In genomic region chr2:66692521-66692920, GRCh38 we compare ENCODE assay signal across 21 cellular contexts.
"Had no signal": no experiment of that assay in that cellular context is flagged by ENCODE, and none has a peak within 500 bp of the region (broad histone marks: within the 10 kb centered on the region; RNA-seq: fewer than 3 reads in every experiment).

No MANE protein-coding gene starts in this region.

- DNase-seq: activated CD4-positive, alpha-beta T cell treated with anti-CD3 and anti-CD28 coated beads for 48 hours; activated CD8-positive, alpha-beta T cell treated with anti-CD3 and anti-CD28 coated beads for 36 hours; activated effector memory CD4-positive, alpha-beta T cell treated with Interleukin-2 at 50 U/mL for 16 hours; activated naive CD4-positive, alpha-beta T cell treated with anti-CD3 and anti-CD28 coated beads, Interleukin-2, amount 50 U/mL, for 16 hours; activated T-cell treated with anti-CD3 and anti-CD28 coated beads, Interleukin-2, amount 50 U/mL, for 4 hours; central memory CD4-positive, alpha-beta T cell; foreskin keratinocyte; left cardiac atrium; natural killer cell; occipital lobe; SIG-M5; stimulated activated CD4-positive, alpha-beta T cell treated with anti-CD3 and anti-CD28 coated beads, Interleukin-12 subunit alpha, Interleukin-12 subunit beta, amount 100 ng/mL, for 4 hours; stimulated activated CD4-positive, alpha-beta T cell treated with anti-CD3 and anti-CD28 coated beads, Interleukin-2, amount 100 ng/mL, for 24 hours; T-helper 2 cell; trophoblast cell had no signal

- H3K27ac Mint-ChIP-seq: activated CD8-positive, alpha-beta T cell treated with anti-CD3 and anti-CD28 coated beads for 36 hours; natural killer cell; stimulated activated effector memory CD8-positive, alpha-beta T cell treated with anti-CD3 and anti-CD28 coated beads, Interleukin-12 subunit alpha, Interleukin-12 subunit beta, amount 100 ng/mL, for 72 hours; WTC11 had no signal

- H3K27ac ChIP-seq: coronary artery, foreskin keratinocyte had no signal

- H3K27me3 Mint-ChIP-seq: activated CD8-positive, alpha-beta T cell treated with anti-CD3 and anti-CD28 coated beads for 36 hours had no signal

- ATAC-seq: activated CD8-positive, alpha-beta T cell treated with anti-CD3 and anti-CD28 coated beads for 36 hours; activated T-cell treated with anti-CD3 and anti-CD28 coated beads, Interleukin-2, amount 50 U/mL, for 4 hours; esophagus mucosa; foreskin keratinocyte; left cardiac atrium; natural killer cell; stimulated activated effector memory CD8-positive, alpha-beta T cell treated with anti-CD3 and anti-CD28 coated beads, Interleukin-12 subunit alpha, Interleukin-12 subunit beta, amount 100 ng/mL, for 72 hours; WTC11 had no signal

- H3K4me1 ChIP-seq: foreskin keratinocyte had no signal

- H3K4me3 Mint-ChIP-seq: activated CD8-positive, alpha-beta T cell treated with anti-CD3 and anti-CD28 coated beads for 36 hours; activated T-cell treated with anti-CD3 and anti-CD28 coated beads, Interleukin-2, amount 50 U/mL, for 4 hours; natural killer cell; stimulated activated effector memory CD8-positive, alpha-beta T cell treated with anti-CD3 and anti-CD28 coated beads, Interleukin-12 subunit alpha, Interleukin-12 subunit beta, amount 100 ng/mL, for 72 hours; WTC11 had no signal

- H3K27me3 ChIP-seq: foreskin keratinocyte had no signal

- FAIRE-seq: TTC549 had no signal

- H3K9me3 Mint-ChIP-seq: activated CD8-positive, alpha-beta T cell treated with anti-CD3 and anti-CD28 coated beads for 36 hours; activated T-cell treated with anti-CD3 and anti-CD28 coated beads, Interleukin-2, amount 50 U/mL, for 4 hours; natural killer cell; WTC11 had no signal

- H3K4me3 ChIP-seq: coronary artery, lung had no signal

- H3K4me1 Mint-ChIP-seq: natural killer cell; stimulated activated effector memory CD8-positive, alpha-beta T cell treated with anti-CD3 and anti-CD28 coated beads, Interleukin-12 subunit alpha, Interleukin-12 subunit beta, amount 100 ng/mL, for 72 hours had no signal

- H3K36me3 Mint-ChIP-seq: natural killer cell; stimulated activated effector memory CD8-positive, alpha-beta T cell treated with anti-CD3 and anti-CD28 coated beads, Interleukin-12 subunit alpha, Interleukin-12 subunit beta, amount 100 ng/mL, for 72 hours; WTC11 had no signal
